1 cellular context compared by ENCODE assay signal in the genomic region with DNA sequence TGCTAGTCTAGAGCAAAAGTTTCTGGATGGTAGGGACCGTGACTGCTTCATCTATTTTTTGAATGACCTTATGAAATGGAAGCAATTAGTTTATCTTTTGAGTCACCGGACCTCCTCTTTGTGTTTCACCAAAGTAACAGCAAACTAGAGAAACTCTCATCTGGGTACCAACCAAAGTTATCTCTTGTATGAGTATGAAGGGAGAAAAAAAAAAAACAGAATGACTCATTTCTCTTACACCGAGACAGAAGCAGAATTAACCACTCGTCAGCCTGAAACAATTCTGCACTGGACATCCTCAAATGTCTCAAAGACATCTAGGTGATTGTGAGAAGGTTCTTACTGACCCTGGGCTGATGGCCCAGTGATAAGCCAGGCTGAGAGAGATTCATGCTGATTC.
TF ChIP-seq lines count a peak whose summit lies in the region.

No MANE protein-coding gene starts in this region.

TF ChIP-seq in GM23338, 12 proteins besides CTCF, POLR2A, EP300 and RAD21 (continued from another document):
- TF ChIP-seq, protein P1, sequence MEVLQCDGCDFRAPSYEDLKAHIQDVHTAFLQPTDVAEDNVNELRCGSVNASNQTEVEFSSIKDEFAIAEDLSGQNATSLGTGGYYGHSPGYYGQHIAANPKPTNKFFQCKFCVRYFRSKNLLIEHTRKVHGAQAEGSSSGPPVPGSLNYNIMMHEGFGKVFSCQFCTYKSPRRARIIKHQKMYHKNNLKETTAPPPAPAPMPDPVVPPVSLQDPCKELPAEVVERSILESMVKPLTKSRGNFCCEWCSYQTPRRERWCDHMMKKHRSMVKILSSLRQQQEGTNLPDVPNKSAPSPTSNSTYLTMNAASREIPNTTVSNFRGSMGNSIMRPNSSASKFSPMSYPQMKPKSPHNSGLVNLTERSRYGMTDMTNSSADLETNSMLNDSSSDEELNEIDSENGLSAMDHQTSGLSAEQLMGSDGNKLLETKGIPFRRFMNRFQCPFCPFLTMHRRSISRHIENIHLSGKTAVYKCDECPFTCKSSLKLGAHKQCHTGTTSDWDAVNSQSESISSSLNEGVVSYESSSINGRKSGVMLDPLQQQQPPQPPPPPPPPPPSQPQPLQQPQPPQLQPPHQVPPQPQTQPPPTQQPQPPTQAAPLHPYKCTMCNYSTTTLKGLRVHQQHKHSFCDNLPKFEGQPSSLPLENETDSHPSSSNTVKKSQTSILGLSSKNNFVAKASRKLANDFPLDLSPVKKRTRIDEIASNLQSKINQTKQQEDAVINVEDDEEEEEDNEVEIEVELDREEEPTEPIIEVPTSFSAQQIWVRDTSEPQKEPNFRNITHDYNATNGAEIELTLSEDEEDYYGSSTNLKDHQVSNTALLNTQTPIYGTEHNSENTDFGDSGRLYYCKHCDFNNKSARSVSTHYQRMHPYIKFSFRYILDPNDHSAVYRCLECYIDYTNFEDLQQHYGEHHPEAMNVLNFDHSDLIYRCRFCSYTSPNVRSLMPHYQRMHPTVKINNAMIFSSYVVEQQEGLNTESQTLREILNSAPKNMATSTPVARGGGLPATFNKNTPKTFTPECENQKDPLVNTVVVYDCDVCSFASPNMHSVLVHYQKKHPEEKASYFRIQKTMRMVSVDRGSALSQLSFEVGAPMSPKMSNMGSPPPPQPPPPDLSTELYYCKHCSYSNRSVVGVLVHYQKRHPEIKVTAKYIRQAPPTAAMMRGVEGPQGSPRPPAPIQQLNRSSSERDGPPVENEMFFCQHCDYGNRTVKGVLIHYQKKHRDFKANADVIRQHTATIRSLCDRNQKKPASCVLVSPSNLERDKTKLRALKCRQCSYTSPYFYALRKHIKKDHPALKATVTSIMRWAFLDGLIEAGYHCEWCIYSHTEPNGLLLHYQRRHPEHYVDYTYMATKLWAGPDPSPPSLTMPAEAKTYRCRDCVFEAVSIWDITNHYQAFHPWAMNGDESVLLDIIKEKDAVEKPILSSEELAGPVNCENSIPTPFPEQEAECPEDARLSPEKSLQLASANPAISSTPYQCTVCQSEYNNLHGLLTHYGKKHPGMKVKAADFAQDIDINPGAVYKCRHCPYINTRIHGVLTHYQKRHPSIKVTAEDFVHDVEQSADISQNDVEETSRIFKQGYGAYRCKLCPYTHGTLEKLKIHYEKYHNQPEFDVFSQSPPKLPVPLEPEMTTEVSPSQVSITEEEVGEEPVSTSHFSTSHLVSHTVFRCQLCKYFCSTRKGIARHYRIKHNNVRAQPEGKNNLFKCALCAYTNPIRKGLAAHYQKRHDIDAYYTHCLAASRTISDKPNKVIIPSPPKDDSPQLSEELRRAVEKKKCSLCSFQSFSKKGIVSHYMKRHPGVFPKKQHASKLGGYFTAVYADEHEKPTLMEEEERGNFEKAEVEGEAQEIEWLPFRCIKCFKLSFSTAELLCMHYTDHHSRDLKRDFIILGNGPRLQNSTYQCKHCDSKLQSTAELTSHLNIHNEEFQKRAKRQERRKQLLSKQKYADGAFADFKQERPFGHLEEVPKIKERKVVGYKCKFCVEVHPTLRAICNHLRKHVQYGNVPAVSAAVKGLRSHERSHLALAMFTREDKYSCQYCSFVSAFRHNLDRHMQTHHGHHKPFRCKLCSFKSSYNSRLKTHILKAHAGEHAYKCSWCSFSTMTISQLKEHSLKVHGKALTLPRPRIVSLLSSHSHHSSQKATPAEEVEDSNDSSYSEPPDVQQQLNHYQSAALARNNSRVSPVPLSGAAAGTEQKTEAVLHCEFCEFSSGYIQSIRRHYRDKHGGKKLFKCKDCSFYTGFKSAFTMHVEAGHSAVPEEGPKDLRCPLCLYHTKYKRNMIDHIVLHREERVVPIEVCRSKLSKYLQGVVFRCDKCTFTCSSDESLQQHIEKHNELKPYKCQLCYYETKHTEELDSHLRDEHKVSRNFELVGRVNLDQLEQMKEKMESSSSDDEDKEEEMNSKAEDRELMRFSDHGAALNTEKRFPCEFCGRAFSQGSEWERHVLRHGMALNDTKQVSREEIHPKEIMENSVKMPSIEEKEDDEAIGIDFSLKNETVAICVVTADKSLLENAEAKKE (CRISPR knock-in tag; IDR thresholded peaks at IDR 0.05), result no peak
- TF ChIP-seq, protein P2, sequence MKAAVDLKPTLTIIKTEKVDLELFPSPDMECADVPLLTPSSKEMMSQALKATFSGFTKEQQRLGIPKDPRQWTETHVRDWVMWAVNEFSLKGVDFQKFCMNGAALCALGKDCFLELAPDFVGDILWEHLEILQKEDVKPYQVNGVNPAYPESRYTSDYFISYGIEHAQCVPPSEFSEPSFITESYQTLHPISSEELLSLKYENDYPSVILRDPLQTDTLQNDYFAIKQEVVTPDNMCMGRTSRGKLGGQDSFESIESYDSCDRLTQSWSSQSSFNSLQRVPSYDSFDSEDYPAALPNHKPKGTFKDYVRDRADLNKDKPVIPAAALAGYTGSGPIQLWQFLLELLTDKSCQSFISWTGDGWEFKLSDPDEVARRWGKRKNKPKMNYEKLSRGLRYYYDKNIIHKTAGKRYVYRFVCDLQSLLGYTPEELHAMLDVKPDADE (IDR thresholded peaks at IDR 0.05), result no peak
- TF ChIP-seq EZH2 (IDR thresholded peaks at IDR 0.05; ENCODE audit: low read depth, unreplicated experiment) (no peak), NANOG (IDR thresholded peaks at IDR 0.05; ENCODE audit: borderline replicate concordance) (no peak), STAT1 (IDR thresholded peaks at IDR 0.05; ENCODE audit: unreplicated experiment) (no peak), CREB1 (CRISPR knock-in tag; IDR thresholded peaks at IDR 0.05; ENCODE audit: low read depth) (no peak), POLR2AphosphoS5 (IDR thresholded peaks at IDR 0.05; ENCODE audit: low read depth) (no peak), ZNF114 (CRISPR knock-in tag; IDR thresholded peaks at IDR 0.05) (no peak), EZH2phosphoT487 (IDR thresholded peaks at IDR 0.05; ENCODE audit: unreplicated experiment) (no peak)
- TF ChIP-seq, protein P3, sequence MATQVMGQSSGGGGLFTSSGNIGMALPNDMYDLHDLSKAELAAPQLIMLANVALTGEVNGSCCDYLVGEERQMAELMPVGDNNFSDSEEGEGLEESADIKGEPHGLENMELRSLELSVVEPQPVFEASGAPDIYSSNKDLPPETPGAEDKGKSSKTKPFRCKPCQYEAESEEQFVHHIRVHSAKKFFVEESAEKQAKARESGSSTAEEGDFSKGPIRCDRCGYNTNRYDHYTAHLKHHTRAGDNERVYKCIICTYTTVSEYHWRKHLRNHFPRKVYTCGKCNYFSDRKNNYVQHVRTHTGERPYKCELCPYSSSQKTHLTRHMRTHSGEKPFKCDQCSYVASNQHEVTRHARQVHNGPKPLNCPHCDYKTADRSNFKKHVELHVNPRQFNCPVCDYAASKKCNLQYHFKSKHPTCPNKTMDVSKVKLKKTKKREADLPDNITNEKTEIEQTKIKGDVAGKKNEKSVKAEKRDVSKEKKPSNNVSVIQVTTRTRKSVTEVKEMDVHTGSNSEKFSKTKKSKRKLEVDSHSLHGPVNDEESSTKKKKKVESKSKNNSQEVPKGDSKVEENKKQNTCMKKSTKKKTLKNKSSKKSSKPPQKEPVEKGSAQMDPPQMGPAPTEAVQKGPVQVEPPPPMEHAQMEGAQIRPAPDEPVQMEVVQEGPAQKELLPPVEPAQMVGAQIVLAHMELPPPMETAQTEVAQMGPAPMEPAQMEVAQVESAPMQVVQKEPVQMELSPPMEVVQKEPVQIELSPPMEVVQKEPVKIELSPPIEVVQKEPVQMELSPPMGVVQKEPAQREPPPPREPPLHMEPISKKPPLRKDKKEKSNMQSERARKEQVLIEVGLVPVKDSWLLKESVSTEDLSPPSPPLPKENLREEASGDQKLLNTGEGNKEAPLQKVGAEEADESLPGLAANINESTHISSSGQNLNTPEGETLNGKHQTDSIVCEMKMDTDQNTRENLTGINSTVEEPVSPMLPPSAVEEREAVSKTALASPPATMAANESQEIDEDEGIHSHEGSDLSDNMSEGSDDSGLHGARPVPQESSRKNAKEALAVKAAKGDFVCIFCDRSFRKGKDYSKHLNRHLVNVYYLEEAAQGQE (IDR thresholded peaks at IDR 0.05; ENCODE audit: unreplicated experiment), result no peak
